Comparison of ENCODE assay signal across 2 cellular contexts in the genomic region with DNA sequence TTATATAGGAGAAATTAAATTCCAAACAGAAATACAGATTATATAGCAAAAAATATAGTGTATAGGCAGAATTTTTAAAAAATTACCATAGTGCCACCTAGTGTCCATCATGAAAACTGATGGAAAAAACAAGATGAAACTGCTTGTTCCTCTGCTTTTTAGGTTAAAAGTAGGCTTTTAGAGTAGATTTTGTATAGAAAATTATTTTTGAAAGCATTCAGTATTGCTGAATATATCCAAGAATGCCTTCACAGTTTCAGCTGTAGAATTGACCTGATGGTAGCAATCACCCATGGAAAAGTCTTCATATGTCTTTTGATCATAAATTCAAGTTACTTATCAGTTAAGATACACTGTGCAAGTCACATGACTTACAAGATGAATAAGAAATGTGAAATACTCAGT.
TF ChIP-seq lines count a peak whose summit lies in the region.

No MANE protein-coding gene starts in this region.

TF ChIP-seq in HEK293, 187 proteins besides CTCF, POLR2A, EP300 and RAD21 (continued from another document):
- TF ChIP-seq, protein P1, sequence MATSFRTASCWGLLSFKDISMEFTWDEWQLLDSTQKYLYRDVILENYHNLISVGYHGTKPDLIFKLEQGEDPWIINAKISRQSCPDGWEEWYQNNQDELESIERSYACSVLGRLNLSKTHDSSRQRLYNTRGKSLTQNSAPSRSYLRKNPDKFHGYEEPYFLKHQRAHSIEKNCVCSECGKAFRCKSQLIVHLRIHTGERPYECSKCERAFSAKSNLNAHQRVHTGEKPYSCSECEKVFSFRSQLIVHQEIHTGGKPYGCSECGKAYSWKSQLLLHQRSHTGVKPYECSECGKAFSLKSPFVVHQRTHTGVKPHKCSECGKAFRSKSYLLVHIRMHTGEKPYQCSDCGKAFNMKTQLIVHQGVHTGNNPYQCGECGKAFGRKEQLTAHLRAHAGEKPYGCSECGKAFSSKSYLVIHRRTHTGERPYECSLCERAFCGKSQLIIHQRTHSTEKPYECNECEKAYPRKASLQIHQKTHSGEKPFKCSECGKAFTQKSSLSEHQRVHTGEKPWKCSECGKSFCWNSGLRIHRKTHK (tag by site-specific recombination; IDR thresholded peaks at IDR 0.05), result no peak
- TF ChIP-seq ZNF654 (tag by site-specific recombination; IDR thresholded peaks at IDR 0.05; ENCODE audit: low read depth) (peak; percentile 25), ZFP69B (tag by site-specific recombination; IDR thresholded peaks at IDR 0.05) (no peak)

TF ChIP-seq in liver, 16 proteins besides CTCF, POLR2A, EP300 and RAD21 (continued from another document):
- no peak for TF ChIP-seq GABPA (IDR thresholded peaks at IDR 0.05 in 1 of 2, conservative IDR thresholded peaks at IDR 0.05 in 1 of 2)
- no peak for TF ChIP-seq YY1 (IDR thresholded peaks at IDR 0.05)
- no peak for TF ChIP-seq JUND (IDR thresholded peaks at IDR 0.05)
- no peak for TF ChIP-seq SP1 (IDR thresholded peaks at IDR 0.05)
- TF ChIP-seq, protein P2, sequence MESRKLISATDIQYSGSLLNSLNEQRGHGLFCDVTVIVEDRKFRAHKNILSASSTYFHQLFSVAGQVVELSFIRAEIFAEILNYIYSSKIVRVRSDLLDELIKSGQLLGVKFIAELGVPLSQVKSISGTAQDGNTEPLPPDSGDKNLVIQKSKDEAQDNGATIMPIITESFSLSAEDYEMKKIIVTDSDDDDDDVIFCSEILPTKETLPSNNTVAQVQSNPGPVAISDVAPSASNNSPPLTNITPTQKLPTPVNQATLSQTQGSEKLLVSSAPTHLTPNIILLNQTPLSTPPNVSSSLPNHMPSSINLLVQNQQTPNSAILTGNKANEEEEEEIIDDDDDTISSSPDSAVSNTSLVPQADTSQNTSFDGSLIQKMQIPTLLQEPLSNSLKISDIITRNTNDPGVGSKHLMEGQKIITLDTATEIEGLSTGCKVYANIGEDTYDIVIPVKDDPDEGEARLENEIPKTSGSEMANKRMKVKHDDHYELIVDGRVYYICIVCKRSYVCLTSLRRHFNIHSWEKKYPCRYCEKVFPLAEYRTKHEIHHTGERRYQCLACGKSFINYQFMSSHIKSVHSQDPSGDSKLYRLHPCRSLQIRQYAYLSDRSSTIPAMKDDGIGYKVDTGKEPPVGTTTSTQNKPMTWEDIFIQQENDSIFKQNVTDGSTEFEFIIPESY (IDR thresholded peaks at IDR 0.05), result no peak
- TF ChIP-seq, protein P3, sequence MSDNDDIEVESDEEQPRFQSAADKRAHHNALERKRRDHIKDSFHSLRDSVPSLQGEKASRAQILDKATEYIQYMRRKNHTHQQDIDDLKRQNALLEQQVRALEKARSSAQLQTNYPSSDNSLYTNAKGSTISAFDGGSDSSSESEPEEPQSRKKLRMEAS (IDR thresholded peaks at IDR 0.05), result no peak
- TF ChIP-seq RXRA (IDR thresholded peaks at IDR 0.05), result no peak
- TF ChIP-seq NR2F2 (IDR thresholded peaks at IDR 0.05), result no peak
- TF ChIP-seq HNF4G (IDR thresholded peaks at IDR 0.05), result no peak
- no peak for TF ChIP-seq HNF4A (conservative IDR thresholded peaks at IDR 0.05)
- TF ChIP-seq FOXA1 (IDR thresholded peaks at IDR 0.05), result no peak
- TF ChIP-seq, protein P4, sequence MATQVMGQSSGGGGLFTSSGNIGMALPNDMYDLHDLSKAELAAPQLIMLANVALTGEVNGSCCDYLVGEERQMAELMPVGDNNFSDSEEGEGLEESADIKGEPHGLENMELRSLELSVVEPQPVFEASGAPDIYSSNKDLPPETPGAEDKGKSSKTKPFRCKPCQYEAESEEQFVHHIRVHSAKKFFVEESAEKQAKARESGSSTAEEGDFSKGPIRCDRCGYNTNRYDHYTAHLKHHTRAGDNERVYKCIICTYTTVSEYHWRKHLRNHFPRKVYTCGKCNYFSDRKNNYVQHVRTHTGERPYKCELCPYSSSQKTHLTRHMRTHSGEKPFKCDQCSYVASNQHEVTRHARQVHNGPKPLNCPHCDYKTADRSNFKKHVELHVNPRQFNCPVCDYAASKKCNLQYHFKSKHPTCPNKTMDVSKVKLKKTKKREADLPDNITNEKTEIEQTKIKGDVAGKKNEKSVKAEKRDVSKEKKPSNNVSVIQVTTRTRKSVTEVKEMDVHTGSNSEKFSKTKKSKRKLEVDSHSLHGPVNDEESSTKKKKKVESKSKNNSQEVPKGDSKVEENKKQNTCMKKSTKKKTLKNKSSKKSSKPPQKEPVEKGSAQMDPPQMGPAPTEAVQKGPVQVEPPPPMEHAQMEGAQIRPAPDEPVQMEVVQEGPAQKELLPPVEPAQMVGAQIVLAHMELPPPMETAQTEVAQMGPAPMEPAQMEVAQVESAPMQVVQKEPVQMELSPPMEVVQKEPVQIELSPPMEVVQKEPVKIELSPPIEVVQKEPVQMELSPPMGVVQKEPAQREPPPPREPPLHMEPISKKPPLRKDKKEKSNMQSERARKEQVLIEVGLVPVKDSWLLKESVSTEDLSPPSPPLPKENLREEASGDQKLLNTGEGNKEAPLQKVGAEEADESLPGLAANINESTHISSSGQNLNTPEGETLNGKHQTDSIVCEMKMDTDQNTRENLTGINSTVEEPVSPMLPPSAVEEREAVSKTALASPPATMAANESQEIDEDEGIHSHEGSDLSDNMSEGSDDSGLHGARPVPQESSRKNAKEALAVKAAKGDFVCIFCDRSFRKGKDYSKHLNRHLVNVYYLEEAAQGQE (IDR thresholded peaks at IDR 0.05), result no peak
- TF ChIP-seq, protein P5, sequence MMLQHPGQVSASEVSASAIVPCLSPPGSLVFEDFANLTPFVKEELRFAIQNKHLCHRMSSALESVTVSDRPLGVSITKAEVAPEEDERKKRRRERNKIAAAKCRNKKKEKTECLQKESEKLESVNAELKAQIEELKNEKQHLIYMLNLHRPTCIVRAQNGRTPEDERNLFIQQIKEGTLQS (IDR thresholded peaks at IDR 0.05), result no peak
